Comparison of ENCODE assay signal across 9 cellular contexts in genomic region chr6:136823128-136823660, GRCh38. TPM values are rescaled to one million over a fixed set of nuclear protein-coding genes. Genes with fewer than 3 reads are reported as not detected.
DNase-seq lines count a peak whose midpoint lies in the region; ATAC-seq, FAIRE-seq and TF ChIP-seq lines count a peak whose summit lies in the region.
"Had no signal": no experiment of that assay in that cellular context is flagged by ENCODE, and none has a peak within 500 bp of the region (broad histone marks: within the 10 kb centered on the region; RNA-seq: fewer than 3 reads in every experiment).

No MANE protein-coding gene starts in this region.

- H3K9me3 Mint-ChIP-seq in IgD-negative memory B cell: no peaks in the 10 kb centered on the region

- peak overlapping the region; percentile 84 for H3K27ac ChIP-seq in 22Rv1

- H3K4me1 ChIP-seq in mononuclear cell (ENCODE audit: insufficient read depth, low read length): peaks cover 14% of the 10 kb centered on the region

- peak overlapping the region; percentile 83 to 98 (median 90) for H3K27ac Mint-ChIP-seq in IgD-negative memory B cell

- H3K9me3 ChIP-seq in mononuclear cell (ENCODE audit: low read depth, low read length): no peaks in the 10 kb centered on the region

- peak overlapping the region; percentile 67 for H3K4me3 ChIP-seq in bronchial epithelial cell (ENCODE audit: low read depth, low read length)
- peak overlapping the region; percentile 64 for H3K4me3 ChIP-seq in mononuclear cell (ENCODE audit: low read length)

- no peaks in the 10 kb centered on the region for H3K36me3 ChIP-seq in bronchial epithelial cell (ENCODE audit: control insufficient read depth, insufficient read depth, low read length)

- peak overlapping the region; percentile 90 to 94 (median 93) for H3K4me3 Mint-ChIP-seq in IgD-negative memory B cell

- FAIRE-seq in bronchial epithelial cell (lab: Jason Lieb, UNC): no peak
- FAIRE-seq: frontal cortex had no signal

- DNase-seq in bronchial epithelial cell (ENCODE audit: low read depth) (no peak), retina (no peak)

- H3K27me3 Mint-ChIP-seq in IgD-negative memory B cell: no peaks in the 10 kb centered on the region

- ATAC-seq in GM21528 (IDR thresholded peaks at IDR 0.05; ENCODE audit: low FRiP score, unreplicated experiment): no peak
- ATAC-seq in GM18517 (IDR thresholded peaks at IDR 0.05; ENCODE audit: unreplicated experiment): no peak
- no peak for ATAC-seq in GM18870 (IDR thresholded peaks at IDR 0.05; ENCODE audit: unreplicated experiment)

- H3K36me3 Mint-ChIP-seq in IgD-negative memory B cell: peaks cover 10% of the 10 kb centered on the region

- TF ChIP-seq CTCF in 22Rv1 (IDR thresholded peaks at IDR 0.05) (peak; percentile 33), bronchial epithelial cell (IDR thresholded peaks at IDR 0.05; ENCODE audit: insufficient read depth, low read length, severe bottlenecking) (no peak)

- H3K4me1 Mint-ChIP-seq in IgD-negative memory B cell: peaks cover 10 to 19% (median 15%) of the 10 kb centered on the region in 3 donors

- H3K27me3 ChIP-seq in bronchial epithelial cell (ENCODE audit: control insufficient read depth, insufficient read depth, low read length): no peaks in the 10 kb centered on the region
- no peaks in the 10 kb centered on the region for H3K27me3 ChIP-seq in mononuclear cell (ENCODE audit: insufficient read depth, low read length)

RNA-seq across cellular contexts. Expression of gene PEX7, which starts 0.8 kb away (rescaled TPM):
- polyA plus RNA-seq in IgD-negative memory B cell: 5.6 TPM
- total RNA-seq in bronchial epithelial cell (19.3 and 20.0 TPM in 2 replicates), mononuclear cell (6.1 TPM)

RNA-seq across cellular contexts. Expression of gene MAP3K5, which starts 30.9 kb away (rescaled TPM):
- 6.0 TPM for polyA plus RNA-seq in IgD-negative memory B cell
- 8.2 and 11.1 TPM in 2 replicates for total RNA-seq in bronchial epithelial cell
- total RNA-seq in mononuclear cell: 27.8 TPM
